Comparison of ENCODE assay signal across 8 cellular contexts in the genomic region with DNA sequence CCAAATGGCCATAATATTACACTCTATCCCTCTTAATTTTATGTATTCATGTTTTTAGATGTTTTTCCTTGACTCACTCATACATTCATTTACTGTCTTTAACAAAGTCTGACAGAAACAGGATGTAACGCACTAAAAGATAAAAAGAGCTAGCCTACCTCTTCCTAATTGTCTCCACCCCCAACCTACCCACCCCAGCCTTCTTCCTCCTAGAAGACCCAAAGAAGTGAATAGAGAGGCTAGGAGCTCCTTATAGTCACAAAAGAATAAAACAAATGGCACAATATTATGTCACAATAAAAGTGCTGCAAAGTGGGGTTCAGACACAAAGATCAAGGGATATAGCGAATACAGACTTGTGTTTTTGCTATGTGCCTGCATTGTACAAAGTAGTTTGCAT. TPM values are rescaled to one million over a fixed set of nuclear protein-coding genes. Genes with fewer than 3 reads are reported as not detected.
DNase-seq lines count a peak whose midpoint lies in the region; ATAC-seq, FAIRE-seq and TF ChIP-seq lines count a peak whose summit lies in the region.

No MANE protein-coding gene starts in this region.

- TF ChIP-seq POLR2A in GM12878 (IDR thresholded peaks at IDR 0.05; ENCODE audit: low read depth, low read length) (no peak), vagina (IDR thresholded peaks at IDR 0.05) (no peak)

- H3K27ac ChIP-seq in left ventricle myocardium inferior (replicated peaks) (peak overlapping the region; percentile 97), GM12878 (ENCODE audit: control insufficient read depth, insufficient read depth) (peak overlapping the region; percentile 98), mesenchymal stem cell (ENCODE audit: low read length, poor library complexity, severe bottlenecking) (no peak overlapping the region), vagina (peak overlapping the region; percentile 93)

- H3K27me3 ChIP-seq in left ventricle myocardium inferior (ENCODE audit: low read depth) (no peaks in the 10 kb centered on the region), GM12878 (replicated peaks in 1 of 2; ENCODE audit: control insufficient read depth in 2 of 2, insufficient read depth in 2 of 2, low read length in 1 of 2) (no peaks in the 10 kb centered on the region), mesenchymal stem cell (ENCODE audit: control insufficient read depth in 1 of 2, insufficient read depth in 1 of 2, low read length in 2 of 2) (no peaks in the 10 kb centered on the region), vagina (no peaks in the 10 kb centered on the region)

- no peak overlapping the region for H2BK120ac ChIP-seq in mesenchymal stem cell (ENCODE audit: low read depth, low read length)

- no peak overlapping the region for H2AK5ac ChIP-seq in mesenchymal stem cell (ENCODE audit: low read length, severe bottlenecking)

- no peak overlapping the region; the same call in 1 of the 2 replicates for H2AFZ ChIP-seq in GM12878 (ENCODE audit: control insufficient read depth, low read depth, low read length)
- no peak overlapping the region for H2AFZ ChIP-seq in mesenchymal stem cell (ENCODE audit: low read depth, low read length)

- DNase-seq in left ventricle myocardium inferior (no peak), Right ventricle myocardium inferior (ENCODE audit: missing footprints) (no peak), GM12878 (ENCODE audit: low read depth, low spot score) (no peak), mesenchymal stem cell (no peak), vagina (ENCODE audit: extremely low spot score in 2 of 2) (no peak), GM03348 (ENCODE audit: low spot score) (no peak), GM19239 (ENCODE audit: insufficient read length, low spot score) (no peak)

- no peaks in the 10 kb centered on the region for H4K20me1 ChIP-seq in GM12878 (ENCODE audit: control insufficient read depth, insufficient read depth)

- in situ Hi-C loops in GM12878 (cut with MboI) = no loop called here

- no peak overlapping the region for H3K23ac ChIP-seq in mesenchymal stem cell (ENCODE audit: low read length in 2 of 2)

- no peaks in the 10 kb centered on the region for H3K9me3 ChIP-seq in left ventricle myocardium inferior (replicated peaks)
- no peaks in the 10 kb centered on the region for H3K9me3 ChIP-seq in GM12878 (replicated peaks; ENCODE audit: control insufficient read depth, insufficient read depth, low read length)
- no peaks in the 10 kb centered on the region for H3K9me3 ChIP-seq in mesenchymal stem cell (ENCODE audit: control insufficient read depth, low read length)
- no peaks in the 10 kb centered on the region for H3K9me3 ChIP-seq in vagina

- POLR2A ChIA-PET in GM12878 (lab: Charles Lee) = interaction anchor here (0.9 kb wide), 1 partner anchor 11 kb away, joined by 3 read pairs; no protein-coding TSS in a partner anchor

- no peak overlapping the region for H2BK12ac ChIP-seq in mesenchymal stem cell (ENCODE audit: low read length in 2 of 2)

- H2BK15ac ChIP-seq in mesenchymal stem cell (ENCODE audit: low read depth, poor library complexity, severe bottlenecking) = no peak overlapping the region

- no peak for TF ChIP-seq EP300 in GM12878 (IDR thresholded peaks at IDR 0.05; ENCODE audit: borderline replicate concordance in 1 of 2, control insufficient read depth in 1 of 2, low read depth in 2 of 2, low read length in 2 of 2)

- RAD21 ChIA-PET in GM12878 (lab: Charles Lee; ENCODE audit: unreplicated experiment) = no interaction called here

- H2BK5ac ChIP-seq in mesenchymal stem cell (ENCODE audit: low read depth, low read length, poor library complexity, severe bottlenecking) = no peak overlapping the region

- H3K4me3 ChIP-seq in left ventricle myocardium inferior (peak overlapping the region; percentile 88), GM12878 (peak overlapping the region; percentile 96), mesenchymal stem cell (ENCODE audit: insufficient read depth in 1 of 2, low read depth in 1 of 2, low read length in 2 of 2) (peak overlapping the region; percentile 88 to 94), vagina (peak overlapping the region; percentile 70 to 80)

- peaks cover 30% of the 10 kb centered on the region for H3K79me1 ChIP-seq in mesenchymal stem cell (replicated peaks; ENCODE audit: low read length, poor library complexity, severe bottlenecking)

- BruUV-seq in GM12878 (replicated peaks; lab: Mats Ljungman, UMichigan) = no TSS peak

- no peak for TF ChIP-seq CTCF in left ventricle myocardium inferior (IDR thresholded peaks at IDR 0.05; ENCODE audit: borderline replicate concordance)
- no peak for TF ChIP-seq CTCF in GM12878 (IDR thresholded peaks at IDR 0.05 in 2 of 3, conservative IDR thresholded peaks at IDR 0.05 in 1 of 3; ENCODE audit: control insufficient read depth in 2 of 3, extremely low read depth in 1 of 3, insufficient read depth in 1 of 3, low read depth in 3 of 3, low read length in 3 of 3)
- no peak for TF ChIP-seq CTCF in vagina (IDR thresholded peaks at IDR 0.05)

- FAIRE-seq in GM12878 (lab: Jason Lieb, UNC) (no peak), GM19239 (lab: Jason Lieb, UNC) (no peak)

- H4K8ac ChIP-seq in mesenchymal stem cell (ENCODE audit: low read length) = no peak overlapping the region

- H3K4ac ChIP-seq in mesenchymal stem cell (ENCODE audit: low read depth in 1 of 2, low read length in 2 of 2) = no peak overlapping the region

- SMC1A ChIA-PET in GM12878 (lab: Charles Lee; ENCODE audit: uncharacterized antibody, unreplicated experiment) = interaction anchor here (0.9 to 1.2 kb wide), 2 partner anchors 8 to 10 kb away, joined by 3 to 4 read pairs; no protein-coding TSS in a partner anchor

- peak overlapping the region; percentile 52 for H3K4me2 ChIP-seq in GM12878 (ENCODE audit: control insufficient read depth, insufficient read depth)
- peak overlapping the region; percentile 91 for H3K4me2 ChIP-seq in mesenchymal stem cell (ENCODE audit: low read length, poor library complexity, severe bottlenecking)

- H3K36me3 ChIP-seq in left ventricle myocardium inferior (peaks cover 39% of the 10 kb centered on the region), GM12878 (ENCODE audit: control insufficient read depth in 2 of 2, insufficient read depth in 2 of 2, low read length in 1 of 2) (peaks cover 5% of the 10 kb centered on the region in 2 experiments; a peak in 3 of 4 replicates), mesenchymal stem cell (ENCODE audit: control insufficient read depth in 1 of 2, insufficient read depth in 2 of 2, low read depth in 1 of 2, low read length in 2 of 2) (peaks cover 10 to 36% of the 10 kb centered on the region in 2 experiments), vagina (peaks cover 0 to 27% of the 10 kb centered on the region in 2 donors)

- WGBS in GM12878 (ENCODE audit: insufficient coverage, insufficient replicate concordance, low lambda C conversion rate, missing lambda C conversion rate) = 21% methylated on average over 2 of the region's 2 CpGs
- 58% methylated on average over 2 of the region's 2 CpGs for WGBS in mesenchymal stem cell

- CTCF ChIA-PET in GM12878 (lab: Yijun Ruan, JAX) = interaction anchor here (2.0 kb wide), 1 partner anchor 185 kb away, joined by 8 read pairs; no protein-coding TSS in a partner anchor

- ATAC-seq in Right ventricle myocardium inferior = no peak
- ATAC-seq in GM12878 = no peak
- ATAC-seq in GM19023 (IDR thresholded peaks at IDR 0.05; ENCODE audit: unreplicated experiment) = no peak

- H3K18ac ChIP-seq in mesenchymal stem cell (ENCODE audit: low read depth in 1 of 2, low read length in 2 of 2) = no peak overlapping the region

- peak overlapping the region; percentile 97 for H3K9ac ChIP-seq in GM12878 (ENCODE audit: control insufficient read depth, insufficient read depth, low read length)
- peak overlapping the region; percentile 99 for H3K9ac ChIP-seq in mesenchymal stem cell (ENCODE audit: low read length)

- no peak for TF ChIP-seq RAD21 in GM12878 (IDR thresholded peaks at IDR 0.05; ENCODE audit: insufficient read depth, low read depth, low read length)

- intact Hi-C loops in left ventricle myocardium inferior (cut with micrococcal nuclease) = loop anchor here (10.0 kb wide), 1 partner anchor 310 kb away; no protein-coding TSS in a partner anchor
- intact Hi-C loops in Right ventricle myocardium inferior (cut with DNase I) = loop anchor here (10.0 kb wide), 1 partner anchor 440 kb away; the partner anchor contains the start of gene BICD2
- intact Hi-C loops in GM12878 (cut with micrococcal nuclease; ENCODE audit: unreplicated experiment) = loop anchor here (10.0 kb wide), 1 partner anchor 120 kb away; no protein-coding TSS in a partner anchor
- intact Hi-C loops in vagina (cut with DNase I) = no loop called here

- H4K91ac ChIP-seq in mesenchymal stem cell (ENCODE audit: low read length) = no peak overlapping the region

- H3K4me1 ChIP-seq in left ventricle myocardium inferior (peaks cover 40% of the 10 kb centered on the region), GM12878 (ENCODE audit: control insufficient read depth, insufficient read depth, low read length) (peaks cover 2% of the 10 kb centered on the region; the same call in 1 of the 2 replicates), mesenchymal stem cell (ENCODE audit: control insufficient read depth, insufficient read depth, low read depth, low read length) (peaks cover 2% of the 10 kb centered on the region), vagina (peaks cover 29% of the 10 kb centered on the region)

- H3K14ac ChIP-seq in mesenchymal stem cell (ENCODE audit: low read length in 2 of 2) = no peak overlapping the region

- peaks cover 49% of the 10 kb centered on the region for H3K79me2 ChIP-seq in GM12878 (ENCODE audit: control insufficient read depth, insufficient read depth, low read length)

RNA-seq across cellular contexts. Expression of gene NOL8, which starts 0.7 kb away (rescaled TPM):
- 12.7 TPM for total RNA-seq in left ventricle myocardium inferior
- total RNA-seq in Right ventricle myocardium inferior = 14.2 TPM
- 163 and 178 TPM in 2 replicates for total RNA-seq in GM12878 (2013; cell fraction: nucleolus; rRNA removed)
- 35.4 and 37.4 TPM in 2 replicates for total RNA-seq in GM12878 (2014; rRNA removed)
- total RNA-seq in GM12878 (2014; rRNA removed; fragmentation: Illumina TruSeq; extraction: Trizol) = 41.6 and 46.1 TPM in 2 replicates
- 34.4 and 35.3 TPM in 2 replicates for total RNA-seq in GM12878 (2021)
- 16.3 TPM for polyA plus RNA-seq in GM12878 (2011; ENCODE audit: low read depth)
- 34.9 and 55.5 TPM in 2 replicates for polyA plus RNA-seq in GM12878 (2011; rRNA removed)
- 9.4 and 11.9 TPM in 2 replicates for polyA plus RNA-seq in GM12878 (2011; cell fraction: cytosol; rRNA removed)
- polyA plus RNA-seq in GM12878 (2011; cell fraction: nucleus; rRNA removed) = 51.7 and 67.1 TPM in 2 replicates
- 25.5 and 27.8 TPM in 2 replicates for polyA plus RNA-seq in GM12878 (2012)
- 55.5 and 62.8 TPM in 2 replicates for polyA plus RNA-seq in GM12878 (2014; fragmentation: Illumina TruSeq; extraction: Trizol)
- 10 to 100 TPM; 55.9 to 58.6 TPM for polyA plus RNA-seq in GM12878 (2014; fragmentation: Nextera tagmentation; extraction: Ambion mirVana)
- polyA plus RNA-seq in GM12878 (2014; rRNA removed) = 23.3 and 33.6 TPM in 2 replicates
- 10 to 100 TPM; 52.3 to 54.4 TPM for polyA plus RNA-seq in GM12878 (2016; fragmentation: Nextera tagmentation; extraction: Ambion mirVana)
- polyA minus RNA-seq in GM12878 (2011; rRNA and poly(A)+ RNA removed) = 40.5 and 64.7 TPM in 2 replicates
- 11.9 and 16.8 TPM in 2 replicates for polyA minus RNA-seq in GM12878 (2011; cell fraction: cytosol; rRNA and poly(A)+ RNA removed)
- polyA minus RNA-seq in GM12878 (2011; cell fraction: nucleus; rRNA and poly(A)+ RNA removed) = 42.4 and 61.9 TPM in 2 replicates
- 26.3 TPM for polyA plus RNA-seq in mesenchymal stem cell (2013, experiment 1 of 2)
- 26.8 TPM for polyA plus RNA-seq in mesenchymal stem cell (2013, experiment 2 of 2)
- 35.6 TPM for total RNA-seq in vagina

RNA-seq across cellular contexts. Expression of gene CENPP, which starts 1.3 kb away (rescaled TPM):
- 5.4 TPM for total RNA-seq in left ventricle myocardium inferior
- total RNA-seq in Right ventricle myocardium inferior = 3.3 TPM
- 38.2 and 39.9 TPM in 2 replicates for total RNA-seq in GM12878 (2013; cell fraction: nucleolus; rRNA removed)
- total RNA-seq in GM12878 (2014; rRNA removed) = 20.3 and 24.2 TPM in 2 replicates
- 22.1 and 24.5 TPM in 2 replicates for total RNA-seq in GM12878 (2014; rRNA removed; fragmentation: Illumina TruSeq; extraction: Trizol)
- total RNA-seq in GM12878 (2021) = 17.5 and 19.3 TPM in 2 replicates
- 5.2 TPM for polyA plus RNA-seq in GM12878 (2011; ENCODE audit: low read depth)
- 13.2 and 21.0 TPM in 2 replicates for polyA plus RNA-seq in GM12878 (2011; rRNA removed)
- polyA plus RNA-seq in GM12878 (2011; cell fraction: cytosol; rRNA removed) = 3.8 and 5.9 TPM in 2 replicates
- 6.4 and 9.9 TPM in 2 replicates for polyA plus RNA-seq in GM12878 (2011; cell fraction: nucleus; rRNA removed)
- polyA plus RNA-seq in GM12878 (2012) = 7.6 and 10.6 TPM in 2 replicates
- 26.9 and 28.1 TPM in 2 replicates for polyA plus RNA-seq in GM12878 (2014; fragmentation: Illumina TruSeq; extraction: Trizol)
- polyA plus RNA-seq in GM12878 (2014; fragmentation: Nextera tagmentation; extraction: Ambion mirVana) = 10 to 100 TPM in 1 of 2 experiments, 1 to 10 TPM in 1; 9.4 to 11.7 TPM
- polyA plus RNA-seq in GM12878 (2014; rRNA removed) = 14.9 and 15.2 TPM in 2 replicates
- 10 to 100 TPM; 30.2 to 31.4 TPM for polyA plus RNA-seq in GM12878 (2016; fragmentation: Nextera tagmentation; extraction: Ambion mirVana)
- polyA minus RNA-seq in GM12878 (2011; rRNA and poly(A)+ RNA removed) = 6.6 and 8.0 TPM in 2 replicates
- polyA minus RNA-seq in GM12878 (2011; cell fraction: cytosol; rRNA and poly(A)+ RNA removed) = 1.6 and 1.9 TPM in 2 replicates
- polyA minus RNA-seq in GM12878 (2011; cell fraction: nucleus; rRNA and poly(A)+ RNA removed) = 13.9 and 29.1 TPM in 2 replicates
- 4.2 TPM for polyA plus RNA-seq in mesenchymal stem cell (2013, experiment 1 of 2)
- polyA plus RNA-seq in mesenchymal stem cell (2013, experiment 2 of 2) = 3.9 TPM
- 9.3 TPM for total RNA-seq in vagina

RNA-seq across cellular contexts. Expression of gene IARS1, which starts 31.0 kb away (rescaled TPM):
- total RNA-seq in left ventricle myocardium inferior (54.2 TPM), Right ventricle myocardium inferior (54.7 TPM), GM12878 (2014; rRNA removed) (192 and 241 TPM in 2 replicates), GM12878 (2014; rRNA removed; fragmentation: Illumina TruSeq; extraction: Trizol) (227 and 229 TPM in 2 replicates), GM12878 (2021) (140 and 144 TPM in 2 replicates), vagina (63.8 TPM)
- 644 and 645 TPM in 2 replicates for total RNA-seq in GM12878 (2013; cell fraction: nucleolus; rRNA removed)
- 64.1 TPM for polyA plus RNA-seq in GM12878 (2011; ENCODE audit: low read depth)
- polyA plus RNA-seq in GM12878 (2011; rRNA removed) (80.0 and 83.1 TPM in 2 replicates), GM12878 (2014; fragmentation: Illumina TruSeq; extraction: Trizol) (162 and 188 TPM in 2 replicates), GM12878 (2014; fragmentation: Nextera tagmentation; extraction: Ambion mirVana) (10 to 100 TPM; 71.0 to 78.8 TPM), GM12878 (2014; rRNA removed) (92.4 and 98.0 TPM in 2 replicates), GM12878 (2016; fragmentation: Nextera tagmentation; extraction: Ambion mirVana) (100 to 1,000 TPM; 180 to 196 TPM)
- 59.8 and 75.8 TPM in 2 replicates for polyA plus RNA-seq in GM12878 (2011; cell fraction: cytosol; rRNA removed)
- 172 and 185 TPM in 2 replicates for polyA plus RNA-seq in GM12878 (2011; cell fraction: nucleus; rRNA removed)
- polyA plus RNA-seq in GM12878 (2012) = 64.6 and 85.2 TPM in 2 replicates
- polyA minus RNA-seq in GM12878 (2011; rRNA and poly(A)+ RNA removed) = 117 and 174 TPM in 2 replicates
- polyA minus RNA-seq in GM12878 (2011; cell fraction: cytosol; rRNA and poly(A)+ RNA removed) = 62.0 and 67.0 TPM in 2 replicates
- 107 and 146 TPM in 2 replicates for polyA minus RNA-seq in GM12878 (2011; cell fraction: nucleus; rRNA and poly(A)+ RNA removed)
- polyA plus RNA-seq in mesenchymal stem cell (2013, experiment 1 of 2) = 94.4 TPM
- polyA plus RNA-seq in mesenchymal stem cell (2013, experiment 2 of 2) = 96.6 TPM
